18 cellular contexts compared by ENCODE assay signal in the genomic region with DNA sequence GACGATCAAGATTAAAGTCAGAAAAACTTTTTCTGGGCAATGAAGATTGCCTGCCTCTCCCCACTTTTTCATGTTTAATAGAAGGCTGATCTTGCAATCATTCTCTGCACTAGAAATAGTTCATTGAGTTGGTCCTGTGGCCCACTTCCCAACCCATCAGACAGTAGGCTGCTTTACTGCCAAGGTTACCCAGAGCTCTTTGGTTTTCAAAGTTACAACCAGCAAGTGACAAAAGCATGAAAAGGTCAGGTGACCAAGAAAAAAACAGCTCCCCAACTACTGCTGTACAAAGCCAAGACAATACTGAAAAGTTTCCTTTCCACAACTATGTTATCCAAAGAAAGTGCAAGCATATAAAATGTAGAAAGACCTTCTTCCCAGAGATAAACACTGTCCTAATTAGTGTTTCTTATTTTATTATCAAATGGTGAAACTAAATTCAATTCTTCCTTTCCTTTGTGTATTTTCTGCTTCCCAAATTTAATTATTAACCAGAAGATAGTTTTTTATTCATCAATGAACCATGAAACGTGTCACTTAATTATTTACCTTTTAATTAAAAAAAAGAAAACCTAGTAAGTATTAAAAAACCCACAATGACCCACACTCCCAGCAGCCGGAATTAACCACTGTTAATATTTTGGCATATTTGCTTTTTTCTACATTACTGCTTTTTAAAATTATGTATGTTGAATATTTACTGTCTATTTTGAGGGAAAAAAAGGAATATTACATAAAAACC. TPM values are rescaled to one million over a fixed set of nuclear protein-coding genes. Genes with fewer than 3 reads are reported as not detected.
DNase-seq lines count a peak whose midpoint lies in the region; ATAC-seq, FAIRE-seq and TF ChIP-seq lines count a peak whose summit lies in the region.
"Had no signal": no experiment of that assay in that cellular context is flagged by ENCODE, and none has a peak within 500 bp of the region (broad histone marks: within the 10 kb centered on the region; RNA-seq: fewer than 3 reads in every experiment).

No MANE protein-coding gene starts in this region.

- POLR2A ChIA-PET in RWPE1 (lab: Yijun Ruan, JAX; ENCODE audit: low non-redundant PET): no interaction called here

- peak overlapping the region; percentile 34; the same call in 1 of the 2 replicates for H3K27ac ChIP-seq in RWPE1
- H3K27ac ChIP-seq: neural progenitor cell had no signal

- CTCF ChIA-PET in RWPE1 (lab: Yijun Ruan, JAX): no interaction called here

- no peak for DNase-seq in RWPE1 (ENCODE audit: low spot score)
- peak; percentile 8 for DNase-seq in fibroblast of peridontal ligament (ENCODE audit: extremely low read depth)
- DNase-seq in left lobe of liver (ENCODE audit: low spot score): no peak
- DNase-seq in superior temporal gyrus (ENCODE audit: extremely low spot score): peak; percentile 52
- DNase-seq in D721Med (ENCODE audit: insufficient read length, low spot score): no peak
- DNase-seq in NOMO-1 (lab: John Stamatoyannopoulos, UW; ENCODE audit: unreplicated experiment in 2 of 2): no peak
- DNase-seq: activated CD8-positive, alpha-beta T cell treated with anti-CD3 and anti-CD28 coated beads, Interleukin-2, amount 10 ng/mL, durations not matched to agents 7 days and 5 days; activated naive CD4-positive, alpha-beta T cell treated with anti-CD3 and anti-CD28 coated beads, Interleukin-2, amount 10 ng/mL, durations not matched to agents 7 days and 5 days; activated T-cell treated with anti-CD3 and anti-CD28 coated beads, Interleukin-2, amount 50 U/mL, for 24 hours; effector memory CD8-positive, alpha-beta T cell; GOT3; NCI-H510A; SHP77 treated with DMSO at 0.1 percent for 48 hours; stimulated activated naive B cell treated with anti-CD40 and anti-IgM and Interleukin-4, amounts not matched to agents 10 μg/mL and 1 μg/mL and 100 μg/mL, for 72 hours; T-helper 1 cell; trophoblast cell had no signal

- ATAC-seq in left lobe of liver (peak; percentile 79), GM21619 (IDR thresholded peaks at IDR 0.05; ENCODE audit: unreplicated experiment) (no peak)
- ATAC-seq: activated CD8-positive, alpha-beta T cell treated with anti-CD3 and anti-CD28 coated beads, Interleukin-2, amount 10 ng/mL, durations not matched to agents 7 days and 5 days; effector memory CD8-positive, alpha-beta T cell; stimulated activated naive B cell treated with anti-CD40 and anti-IgM and Interleukin-4, amounts not matched to agents 10 μg/mL and 1 μg/mL and 100 μg/mL, for 72 hours had no signal

- no peak for FAIRE-seq in D721Med (lab: Jason Lieb, UNC)

- TF ChIP-seq CTCF in RWPE1 (conservative IDR thresholded peaks at IDR 0.05; ENCODE audit: low read depth) (no peak), D721Med (IDR thresholded peaks at IDR 0.05; ENCODE audit: insufficient read depth, missing control alignments) (no peak)

RNA-seq across cellular contexts. Expression of gene DNAAF9, which starts 16.5 kb away (rescaled TPM):
- total RNA-seq in left lobe of liver: 2.9 TPM

Comparison
In these comparisons a context has a peak if more than half of its experiments do, and no peak if none do; other contexts are left out.
1. DNase-seq: peak in fibroblast of peridontal ligament (single experiment) and superior temporal gyrus (single experiment); none in RWPE1 (single experiment), left lobe of liver (single experiment), D721Med (single experiment) and NOMO-1 (0 of 2).